ENCODE assay signal across 15 cellular contexts in the genomic region with DNA sequence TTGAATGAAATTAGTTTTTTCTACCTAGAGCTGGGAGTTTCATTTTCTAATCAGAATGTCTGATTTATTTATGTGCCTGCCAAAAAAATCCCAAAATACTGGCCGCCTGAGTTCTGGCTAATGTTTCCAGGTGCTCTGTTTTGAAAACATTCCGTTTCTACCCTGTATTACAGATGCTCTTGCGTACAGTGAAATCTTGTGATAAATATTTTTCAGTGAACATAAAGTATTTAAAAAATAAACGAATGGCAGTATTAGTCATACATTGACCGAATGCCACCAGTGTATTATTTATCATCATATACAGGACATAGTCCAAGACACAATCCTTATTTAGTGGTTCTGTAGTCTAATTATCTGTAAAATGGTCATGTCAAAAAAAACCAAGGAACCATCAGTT.
DNase-seq lines count a peak whose midpoint lies in the region; ATAC-seq and TF ChIP-seq lines count a peak whose summit lies in the region.
"Had no signal": no experiment of that assay in that cellular context is flagged by ENCODE, and none has a peak within 500 bp of the region (broad histone marks: within the 10 kb centered on the region; RNA-seq: fewer than 3 reads in every experiment).

No MANE protein-coding gene starts in this region.

- POLR2A ChIA-PET in HEK293 (lab: Yijun Ruan, JAX), result no interaction called here

- peak; percentile 33 for ATAC-seq in left lobe of liver
- ATAC-seq in thoracic aorta (ENCODE audit: insufficient number of reproducible peaks, low FRiP score, low read depth), result no peak
- ATAC-seq in stimulated activated naive CD8-positive, alpha-beta T cell treated with anti-CD3 and anti-CD28 coated beads, Interleukin-15, amount 100 ng/mL, for 72 hours, result no peak
- ATAC-seq: activated T-cell treated with anti-CD3 and anti-CD28 coated beads, Interleukin-2, amount 50 U/mL, for 72 hours; CD8-positive, alpha-beta T cell; stimulated activated naive CD8-positive, alpha-beta T cell treated with anti-CD3 and anti-CD28 coated beads, Interleukin-15, Interleukin-2, amounts not matched to agents 100 U/mL and 50 U/mL, for 24 hours; T-helper 17 cell had no signal

- H3K4me1 Mint-ChIP-seq in stimulated activated naive CD8-positive, alpha-beta T cell treated with anti-CD3 and anti-CD28 coated beads, Interleukin-15, amount 100 ng/mL, for 72 hours, result peaks cover 31% of the 10 kb centered on the region

- TF ChIP-seq POLR2A in breast epithelium (IDR thresholded peaks at IDR 0.05), result no peak

- no peak overlapping the region for H3K4me3 Mint-ChIP-seq in stimulated activated naive CD8-positive, alpha-beta T cell treated with anti-CD3 and anti-CD28 coated beads, Interleukin-15, amount 100 ng/mL, for 72 hours
- H3K4me3 Mint-ChIP-seq: activated T-cell treated with anti-CD3 and anti-CD28 coated beads, Interleukin-2, amount 50 U/mL, for 72 hours; CD8-positive, alpha-beta T cell; T-helper 17 cell had no signal

- H3K27ac ChIP-seq in HEK293 (ENCODE audit: extremely low read depth, low read depth, low read length) (no peak overlapping the region), breast epithelium (peak overlapping the region; percentile 18 to 22), thoracic aorta (peak overlapping the region; percentile 82 to 83)

- H3K27me3 ChIP-seq in breast epithelium (no peaks in the 10 kb centered on the region), thoracic aorta (replicated peaks; ENCODE audit: insufficient read depth) (no peaks in the 10 kb centered on the region)

- H3K27me3 Mint-ChIP-seq in stimulated activated naive CD8-positive, alpha-beta T cell treated with anti-CD3 and anti-CD28 coated beads, Interleukin-15, amount 100 ng/mL, for 72 hours, result no peaks in the 10 kb centered on the region
- H3K27me3 Mint-ChIP-seq: T-helper 17 cell had no signal

- H3K9me3 ChIP-seq in HEK293 (ENCODE audit: control insufficient read depth, insufficient read depth, low read depth, low read length), result no peaks in the 10 kb centered on the region
- H3K9me3 ChIP-seq in breast epithelium, result no peaks in the 10 kb centered on the region
- no peaks in the 10 kb centered on the region for H3K9me3 ChIP-seq in thoracic aorta

- TF ChIP-seq CTCF in HEK293 (tag by site-specific recombination; IDR thresholded peaks at IDR 0.05), result no peak
- TF ChIP-seq CTCF in breast epithelium (IDR thresholded peaks at IDR 0.05), result no peak
- TF ChIP-seq CTCF in thoracic aorta (IDR thresholded peaks at IDR 0.05), result no peak

- no peaks in the 10 kb centered on the region for H3K9me3 Mint-ChIP-seq in stimulated activated naive CD8-positive, alpha-beta T cell treated with anti-CD3 and anti-CD28 coated beads, Interleukin-15, amount 100 ng/mL, for 72 hours
- H3K9me3 Mint-ChIP-seq: activated T-cell treated with anti-CD3 and anti-CD28 coated beads, Interleukin-2, amount 50 U/mL, for 72 hours; CD8-positive, alpha-beta T cell had no signal

- H3K36me3 ChIP-seq in HEK293 (ENCODE audit: control insufficient read depth in 2 of 2, insufficient read depth in 1 of 2, low read length in 2 of 2), result no peaks in the 10 kb centered on the region
- H3K36me3 ChIP-seq in breast epithelium, result no peaks in the 10 kb centered on the region
- no peaks in the 10 kb centered on the region for H3K36me3 ChIP-seq in thoracic aorta

- no peak overlapping the region for H3K27ac Mint-ChIP-seq in stimulated activated naive CD8-positive, alpha-beta T cell treated with anti-CD3 and anti-CD28 coated beads, Interleukin-15, amount 100 ng/mL, for 72 hours
- H3K27ac Mint-ChIP-seq: activated T-cell treated with anti-CD3 and anti-CD28 coated beads, Interleukin-2, amount 50 U/mL, for 72 hours; CD8-positive, alpha-beta T cell; T-helper 17 cell had no signal

- intact Hi-C loops in breast epithelium (cut with DNase I; ENCODE audit: low total_unique reads), result no loop called here

- peaks cover 9% of the 10 kb centered on the region for H3K4me1 ChIP-seq in HEK293 (ENCODE audit: control insufficient read depth, insufficient read depth, low read length)
- peaks cover 3 to 5% of the 10 kb centered on the region in 2 donors for H3K4me1 ChIP-seq in breast epithelium
- peaks cover 51 to 66% of the 10 kb centered on the region in 2 donors for H3K4me1 ChIP-seq in thoracic aorta (ENCODE audit: control insufficient read depth in 1 of 2, low read depth in 2 of 2)

- no peak overlapping the region for H3K4me3 ChIP-seq in HEK293 (ENCODE audit: low read depth, low read length)
- no peak overlapping the region for H3K4me3 ChIP-seq in breast epithelium
- H3K4me3 ChIP-seq in thoracic aorta, result peak overlapping the region; percentile 44

- DNase-seq in breast epithelium (ENCODE audit: low spot score in 2 of 2), result no peak
- no peak for DNase-seq in left lobe of liver (ENCODE audit: low spot score)
- DNase-seq in thoracic aorta (ENCODE audit: low spot score), result no peak
- DNase-seq in stimulated activated naive CD8-positive, alpha-beta T cell treated with anti-CD3 and anti-CD28 coated beads, Interleukin-15, amount 100 ng/mL, for 72 hours, result no peak
- DNase-seq in NCI-H510A treated with DMSO at 0.1 percent for 48 hours (lab: John Stamatoyannopoulos, UW), result no peak
- DNase-seq in hypothalamus (lab: John Stamatoyannopoulos, UW), result no peak
- DNase-seq in NCI-H2029 (lab: John Stamatoyannopoulos, UW), result no peak
- DNase-seq: activated CD4-positive, alpha-beta T cell treated with anti-CD3 and anti-CD28 coated beads for 48 hours; activated T-cell treated with anti-CD3 and anti-CD28 coated beads, Interleukin-2, amount 50 U/mL, for 72 hours; CD8-positive, alpha-beta T cell; NCI-H1105 treated with DMSO at 0.1 percent for 48 hours; NCI-H524 treated with DMSO at 0.1 percent for 48 hours; stimulated activated naive CD8-positive, alpha-beta T cell treated with anti-CD3 and anti-CD28 coated beads, Interleukin-15, Interleukin-2, amounts not matched to agents 100 U/mL and 50 U/mL, for 24 hours; T-helper 17 cell had no signal

- CTCF ChIA-PET in HEK293 (lab: Yijun Ruan, JAX), result no interaction called here

TF ChIP-seq in HEK293, 187 proteins besides CTCF, POLR2A, EP300 and RAD21 (continues in another document):
- TF ChIP-seq REST (tag by site-specific recombination; IDR thresholded peaks at IDR 0.05) (no peak), ZNF335 (tag by site-specific recombination; conservative IDR thresholded peaks at IDR 0.05) (0 out of 2 replicates have a peak, but pooled peaks have one; percentile 16), ZBTB21 (tag by site-specific recombination; IDR thresholded peaks at IDR 0.05) (no peak)
